ENCODE assay signal across 8 cellular contexts in genomic region chr9:129036241-129036922, GRCh38. TPM values are rescaled to one million over a fixed set of nuclear protein-coding genes. Genes with fewer than 3 reads are reported as not detected.
A peak's percentile ranks its signal among the peaks of the same experiment; 100 is the strongest.
DNase-seq lines count a peak whose midpoint lies in the region; ATAC-seq and TF ChIP-seq lines count a peak whose summit lies in the region.

A gene with protein sequence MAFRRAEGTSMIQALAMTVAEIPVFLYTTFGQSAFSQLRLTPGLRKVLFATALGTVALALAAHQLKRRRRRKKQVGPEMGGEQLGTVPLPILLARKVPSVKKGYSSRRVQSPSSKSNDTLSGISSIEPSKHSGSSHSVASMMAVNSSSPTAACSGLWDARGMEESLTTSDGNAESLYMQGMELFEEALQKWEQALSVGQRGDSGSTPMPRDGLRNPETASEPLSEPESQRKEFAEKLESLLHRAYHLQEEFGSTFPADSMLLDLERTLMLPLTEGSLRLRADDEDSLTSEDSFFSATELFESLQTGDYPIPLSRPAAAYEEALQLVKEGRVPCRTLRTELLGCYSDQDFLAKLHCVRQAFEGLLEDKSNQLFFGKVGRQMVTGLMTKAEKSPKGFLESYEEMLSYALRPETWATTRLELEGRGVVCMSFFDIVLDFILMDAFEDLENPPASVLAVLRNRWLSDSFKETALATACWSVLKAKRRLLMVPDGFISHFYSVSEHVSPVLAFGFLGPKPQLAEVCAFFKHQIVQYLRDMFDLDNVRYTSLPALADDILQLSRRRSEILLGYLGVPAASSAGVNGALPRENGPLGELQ (plus strand): TSS chr9:129036626. CDS start chr9:129040595, 3,969 bp downstream.

- H3K27me3 ChIP-seq in BE2C (no peaks in the 10 kb centered on the region), colonic mucosa (no peaks in the 10 kb centered on the region)

- peak within 1 kb of the TSS; percentile 75 for H3K27ac ChIP-seq in colonic mucosa

- no peaks in the 10 kb centered on the region for H3K36me3 Mint-ChIP-seq in activated CD4-positive, alpha-beta T cell treated with anti-CD3 and anti-CD28 coated beads, Interleukin-2, amount 10 ng/mL, durations not matched to agents 24 days and 14 days (ENCODE audit: low read depth)

- H3K36me3 ChIP-seq in BE2C, result peaks cover 9% of the 10 kb centered on the region
- H3K36me3 ChIP-seq in colonic mucosa, result peaks cover 8% of the 10 kb centered on the region

- H3K9ac ChIP-seq in colonic mucosa (ENCODE audit: low read depth in 2 of 2, low read length in 2 of 2), result peak within 1 kb of the TSS; percentile 88 to 92

- no peaks in the 10 kb centered on the region for H3K9me3 ChIP-seq in BE2C
- H3K9me3 ChIP-seq in colonic mucosa, result no peaks in the 10 kb centered on the region

- ATAC-seq in HG03460 (IDR thresholded peaks at IDR 0.05; ENCODE audit: unreplicated experiment), result peak; percentile 95
- ATAC-seq in left colon, result peak; percentile 93

- H3K4me3 ChIP-seq in BE2C (ENCODE audit: low read depth, low read length), result peak within 1 kb of the TSS; percentile 94
- H3K4me3 ChIP-seq in colonic mucosa, result peak within 1 kb of the TSS; percentile 66

- H3K4me3 Mint-ChIP-seq in activated CD4-positive, alpha-beta T cell treated with anti-CD3 and anti-CD28 coated beads, Interleukin-2, amount 10 ng/mL, durations not matched to agents 24 days and 14 days, result peak within 1 kb of the TSS; percentile 98

- intact Hi-C loops in activated CD4-positive, alpha-beta T cell treated with anti-CD3 and anti-CD28 coated beads, Interleukin-2, amount 10 ng/mL, durations not matched to agents 24 days and 14 days (cut with micrococcal nuclease), result loop anchor here (1.0 kb wide), 3 partner anchors 8 to 312 kb away; partner anchors contain the start of genes DOLPP1, SH3GLB2 and ZDHHC12
- intact Hi-C loops in colonic mucosa (cut with DNase I) (no loop called here), left colon (cut with DNase I, micrococcal nuclease) (no loop called here)

- peak within 1 kb of the TSS; percentile 84 for H3K27ac Mint-ChIP-seq in activated CD4-positive, alpha-beta T cell treated with anti-CD3 and anti-CD28 coated beads, Interleukin-2, amount 10 ng/mL, durations not matched to agents 24 days and 14 days

- H3K4me1 Mint-ChIP-seq in activated CD4-positive, alpha-beta T cell treated with anti-CD3 and anti-CD28 coated beads, Interleukin-2, amount 10 ng/mL, durations not matched to agents 24 days and 14 days, result peaks cover 26% of the 10 kb centered on the region

- H3K9me3 Mint-ChIP-seq in activated CD4-positive, alpha-beta T cell treated with anti-CD3 and anti-CD28 coated beads, Interleukin-2, amount 10 ng/mL, durations not matched to agents 24 days and 14 days, result no peaks in the 10 kb centered on the region

- H3K27me3 Mint-ChIP-seq in activated CD4-positive, alpha-beta T cell treated with anti-CD3 and anti-CD28 coated beads, Interleukin-2, amount 10 ng/mL, durations not matched to agents 24 days and 14 days, result peaks cover 2% of the 10 kb centered on the region

- TF ChIP-seq CTCF in BE2C (IDR thresholded peaks at IDR 0.05; ENCODE audit: low read depth, low read length) (no peak), colonic mucosa (IDR thresholded peaks at IDR 0.05) (no peak)

- DNase-seq in BE2C (peak; percentile 98), GM19240 (ENCODE audit: insufficient read length, low spot score) (peak; percentile 98), NCI-H526 (lab: John Stamatoyannopoulos, UW) (peak; percentile 95 to 97), colonic mucosa (peak; percentile 98), left colon (peak; percentile 98 to 99)
- DNase-seq in activated CD4-positive, alpha-beta T cell treated with anti-CD3 and anti-CD28 coated beads, Interleukin-2, amount 10 ng/mL, durations not matched to agents 24 days and 14 days, result peak; percentile 98
- DNase-seq in stimulated activated CD4-positive, alpha-beta T cell treated with anti-CD3 and anti-CD28 coated beads, Interleukin-1b, Interleukin-23, amount 100 ng/mL, for 48 hours, result peak; percentile 96

- H3K4me1 ChIP-seq in BE2C, result peaks cover 5% of the 10 kb centered on the region
- peaks cover 17% of the 10 kb centered on the region for H3K4me1 ChIP-seq in colonic mucosa

RNA-seq across cellular contexts. Expression of the gene that starts here (rescaled TPM):
- 71.4 TPM for polyA plus RNA-seq in BE2C (2012; ENCODE audit: insufficient read depth, insufficient read length, low read depth)
- total RNA-seq in activated CD4-positive, alpha-beta T cell treated with anti-CD3 and anti-CD28 coated beads, Interleukin-2, amount 10 ng/mL, durations not matched to agents 24 days and 14 days, result 43.3 and 44.3 TPM in 2 replicates
- 10 to 100 TPM; 47.4 to 74.8 TPM for total RNA-seq in colonic mucosa
- total RNA-seq in left colon, result 10 to 100 TPM; 68.3 to 71.3 TPM

Comparison
In these comparisons a context has a peak if more than half of its experiments do, and no peak if none do; other contexts are left out.
1. Peak in every context shown above with its lines: DNase-seq, ATAC-seq, H3K4me3 ChIP-seq and H3K27ac ChIP-seq.